1 cellular context compared by ENCODE assay signal in genomic region chr3:7275396-7275795, GRCh38.
TF ChIP-seq lines count a peak whose summit lies in the region.

No MANE protein-coding gene starts in this region.

TF ChIP-seq in GM12878, 131 proteins besides CTCF, POLR2A, EP300 and RAD21 (continued from another document):
- peak; percentile 56 for TF ChIP-seq RELA (IDR thresholded peaks at IDR 0.05; ENCODE audit: borderline replicate concordance, partially characterized antibody)
- TF ChIP-seq RBBP5 (conservative IDR thresholded peaks at IDR 0.05): no peak
- 0 out of 2 replicates have a peak, but pooled peaks have one; percentile 22 for TF ChIP-seq ZNF687 (IDR thresholded peaks at IDR 0.05)
- no peak for TF ChIP-seq PAX5 (IDR thresholded peaks at IDR 0.05; ENCODE audit: borderline replicate concordance, low read depth, low read length)
- no peak for TF ChIP-seq GABPA (IDR thresholded peaks at IDR 0.05; ENCODE audit: low read depth)
TF ChIP-seq in GM12878: peak in this region for 8.
